In the genomic region with DNA sequence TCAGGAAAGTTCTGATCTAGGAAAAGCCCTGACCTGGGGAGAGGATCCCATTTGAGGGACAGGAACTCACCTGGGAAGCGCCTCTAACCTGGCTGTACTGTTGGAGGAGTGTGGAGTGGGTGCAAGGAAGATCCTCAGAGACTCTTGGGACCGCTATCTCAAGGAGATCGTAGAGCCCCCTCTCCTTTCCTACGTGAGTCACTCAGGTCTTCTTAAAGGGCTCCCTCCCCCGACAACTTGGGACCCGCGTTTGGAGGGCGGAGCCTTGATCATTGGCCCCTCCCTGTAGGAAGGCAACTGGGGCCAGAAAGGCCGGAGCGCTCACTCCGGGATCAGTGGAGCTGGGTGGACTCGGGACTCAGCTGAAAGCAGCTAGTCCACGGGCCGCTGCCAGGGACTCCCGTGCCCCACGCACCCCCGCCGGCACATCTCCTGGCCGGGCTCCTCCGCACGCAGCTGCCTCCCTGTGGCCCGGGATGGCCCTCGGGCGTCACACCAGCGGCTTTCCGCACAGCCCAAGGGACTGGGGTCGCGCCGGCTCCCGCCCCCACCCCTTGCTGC, we compare ENCODE assay signal across 1 cellular context.
TF ChIP-seq lines count a peak whose summit lies in the region.

No MANE protein-coding gene starts in this region.

TF ChIP-seq in HepG2, 621 proteins besides CTCF, POLR2A, EP300 and RAD21 (continued from another document):
- TF ChIP-seq PRDM15 (CRISPR knock-in tag; IDR thresholded peaks at IDR 0.05) (peak; percentile 91), CAMTA2 (CRISPR knock-in tag; IDR thresholded peaks at IDR 0.05; ENCODE audit: borderline replicate concordance) (0 out of 2 replicates have a peak, but pooled peaks have one; percentile 8), FOSL2 (CRISPR knock-in tag; IDR thresholded peaks at IDR 0.05) (peak; percentile 26; the same call in 1 of the 2 replicates), ZNF10 (CRISPR knock-in tag; IDR thresholded peaks at IDR 0.05; ENCODE audit: borderline replicate concordance, low read depth) (no peak)
